26 cellular contexts compared by ENCODE assay signal in genomic region chr4:61248705-61249104, GRCh38. TPM values are rescaled to one million over a fixed set of nuclear protein-coding genes. Genes with fewer than 3 reads are reported as not detected.
"Had no signal": no experiment of that assay in that cellular context is flagged by ENCODE, and none has a peak within 500 bp of the region (broad histone marks: within the 10 kb centered on the region; RNA-seq: fewer than 3 reads in every experiment).

No MANE protein-coding gene starts in this region.

- H3K4me2 ChIP-seq: KMS-11, PC-9, SK-N-SH had no signal

- H2AFZ ChIP-seq: PC-9 had no signal

- H3K4me3 ChIP-seq: K562, PC-9 had no signal

- DNase-seq: Kasumi-1; MM.1S; NCI-H1105; NCI-H1417; NCI-H1436 treated with DMSO at 0.1 percent for 48 hours; NCI-H1694; NCI-H187 treated with DMSO at 0.1 percent for 48 hours; NCI-H2081; NCI-H2107; NCI-H2171 treated with DMSO at 0.1 percent for 48 hours; NCI-H345; NCI-H446 treated with DMSO at 0.1 percent for 48 hours; NCI-H510A treated with DMSO at 0.1 percent for 48 hours; NCI-H526; NCI-H774; NK-92 treated with Interleukin-12 subunit alpha and Interleukin-12 subunit beta, amount 100 ng/mL, for 24 hours; PC-9; Right ventricle myocardium superior; RPMI8226; SK-N-SH had no signal

- H3K27ac ChIP-seq: HL-60, KMS-11, PC-9 had no signal

- H3K9me2 ChIP-seq: SK-N-SH had no signal

- H3K9ac ChIP-seq: KMS-11, SK-N-SH had no signal

- H3K9me3 ChIP-seq: SK-N-SH had no signal

RNA-seq across cellular contexts. Expression of gene ADGRL3, which starts 48.6 kb away (rescaled TPM):
- total RNA-seq: M059J, OCI-LY7 had no signal
- polyA plus RNA-seq: IgD-negative memory B cell had no signal
